Comparison of ENCODE assay signal across 8 cellular contexts in the genomic region with DNA sequence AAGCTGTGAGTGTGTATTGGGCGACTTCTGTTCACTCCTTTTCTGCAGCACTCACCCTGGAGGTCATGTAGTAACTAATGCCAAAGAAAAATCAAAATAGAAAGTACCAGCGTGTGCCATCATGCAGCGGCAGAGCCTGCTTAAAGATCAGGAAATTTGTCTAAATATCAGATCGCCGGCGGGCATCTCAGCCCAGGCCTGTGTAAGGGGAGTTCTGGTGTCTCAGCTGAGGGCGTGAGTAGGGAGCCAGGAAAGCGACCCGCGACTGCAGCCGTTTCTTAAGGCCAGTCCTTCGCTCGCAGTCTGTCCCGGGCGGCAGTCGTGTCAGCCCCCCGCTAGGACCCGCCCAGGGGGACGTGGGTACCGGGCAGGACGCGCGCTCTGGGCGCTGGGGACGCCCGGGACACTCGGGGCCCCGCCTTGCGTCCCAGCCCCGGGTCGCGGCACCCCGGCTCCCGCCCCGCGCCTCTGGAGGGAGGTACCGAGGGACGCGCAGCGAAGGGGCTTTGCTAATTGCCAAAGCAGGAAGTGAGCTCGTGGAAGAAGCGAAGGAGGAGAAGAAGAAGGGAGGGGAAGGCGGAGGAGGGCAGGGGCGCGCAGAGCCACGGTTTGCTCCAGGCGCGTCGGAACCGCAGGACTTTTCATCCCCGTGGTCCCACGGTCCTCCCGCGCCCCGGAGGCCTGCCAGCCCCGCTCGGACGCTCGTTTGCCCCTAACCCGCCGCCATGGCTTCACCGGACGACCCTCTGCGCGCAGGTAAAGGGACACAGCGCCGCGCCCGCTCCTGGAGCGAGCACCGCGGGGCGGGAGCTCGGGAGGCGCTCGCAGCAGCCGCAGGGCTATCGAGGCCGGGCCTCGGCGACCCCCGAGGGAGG. TPM values are rescaled to one million over a fixed set of nuclear protein-coding genes. Genes with fewer than 3 reads are reported as not detected.
DNase-seq lines count a peak whose midpoint lies in the region; ATAC-seq and TF ChIP-seq lines count a peak whose summit lies in the region.

No MANE protein-coding gene starts in this region.

- whole genome bisulfite sequencing in iPS DF 6.9 (ENCODE audit: insufficient coverage, insufficient read length) = no CpG with 5 or more reads among the region's 82 CpGs
- WGBS in smooth muscle cell (ENCODE audit: low lambda C conversion rate) = under 1% methylated on average over 73 of the region's 82 CpGs

- CTCF ChIA-PET in activated naive CD4-positive, alpha-beta T cell treated with anti-CD3 and anti-CD28 coated beads for 36 hours (lab: Charles Lee) = interaction anchor here (0.8 to 1.1 kb wide), 4 partner anchors 13 to 57 kb away, joined by 3 read pairs; no protein-coding TSS in a partner anchor

- no peaks in the 10 kb centered on the region for H3K9me3 Mint-ChIP-seq in activated naive CD4-positive, alpha-beta T cell treated with anti-CD3 and anti-CD28 coated beads for 36 hours

- H3K4me3 ChIP-seq in SJSA1 (peak overlapping the region; percentile 44), adipocyte (ENCODE audit: low read length) (peak overlapping the region; percentile 77), iPS DF 6.9 (ENCODE audit: low read length) (peak overlapping the region; percentile 86), smooth muscle cell (peak overlapping the region; percentile 82)

- H3K4me1 ChIP-seq in SJSA1 (replicated peaks) (peaks cover 9% of the 10 kb centered on the region), adipocyte (ENCODE audit: control insufficient read depth, insufficient read depth, low read length) (peaks cover 5% of the 10 kb centered on the region), iPS DF 6.9 (ENCODE audit: control insufficient read depth, insufficient read depth, low read length) (0 out of 2 replicates have a peak, but pooled peaks cover 3% of the 10 kb centered on the region), smooth muscle cell (ENCODE audit: low read depth) (peaks cover 4% of the 10 kb centered on the region)

- peaks cover 46% of the 10 kb centered on the region for H3K27me3 Mint-ChIP-seq in activated naive CD4-positive, alpha-beta T cell treated with anti-CD3 and anti-CD28 coated beads for 36 hours (ENCODE audit: low read depth)

- peak; percentile 40 for DNase-seq in activated naive CD4-positive, alpha-beta T cell treated with anti-CD3 and anti-CD28 coated beads for 36 hours
- DNase-seq in activated naive CD4-positive, alpha-beta T cell (lab: John Stamatoyannopoulos, UW) = no peak
- peak in 1 of 2 experiments; percentile 23 for DNase-seq in SJSA1 (ENCODE audit: low read depth in 1 of 2, low spot score in 2 of 2)
- peak; percentile 71 for DNase-seq in adipocyte (ENCODE audit: low read depth)
- no peak for DNase-seq in iPS DF 6.9 (ENCODE audit: low read depth, low spot score)
- peak; percentile 11 for DNase-seq in smooth muscle cell (lab: John Stamatoyannopoulos, UW; ENCODE audit: unreplicated experiment)
- DNase-seq in medulla oblongata (ENCODE audit: extremely low spot score) = no peak

- intact Hi-C loops in activated naive CD4-positive, alpha-beta T cell treated with anti-CD3 and anti-CD28 coated beads for 36 hours (cut with micrococcal nuclease) = loop anchor here (1.0 kb wide), 1 partner anchor 95 kb away; no protein-coding TSS in a partner anchor

- H3K36me3 ChIP-seq in SJSA1 (no peaks in the 10 kb centered on the region), adipocyte (ENCODE audit: control insufficient read depth, insufficient read depth, low read length, severe bottlenecking) (no peaks in the 10 kb centered on the region), iPS DF 6.9 (ENCODE audit: control insufficient read depth, insufficient read depth, low read length) (no peaks in the 10 kb centered on the region), smooth muscle cell (ENCODE audit: low read depth) (no peaks in the 10 kb centered on the region)

- peak overlapping the region; percentile 79 for H3K4me3 Mint-ChIP-seq in activated naive CD4-positive, alpha-beta T cell treated with anti-CD3 and anti-CD28 coated beads for 36 hours

- peak; percentile 75 for ATAC-seq in HG03064 (IDR thresholded peaks at IDR 0.05; ENCODE audit: low read depth, unreplicated experiment)

- peak overlapping the region; percentile 91 for H2AFZ ChIP-seq in smooth muscle cell (ENCODE audit: low read depth)

- H3K36me3 Mint-ChIP-seq in activated naive CD4-positive, alpha-beta T cell treated with anti-CD3 and anti-CD28 coated beads for 36 hours (ENCODE audit: low read depth) = peaks cover 2% of the 10 kb centered on the region

- H3K27me3 ChIP-seq in SJSA1 (replicated peaks) = peaks cover 36% of the 10 kb centered on the region
- peaks cover 33% of the 10 kb centered on the region for H3K27me3 ChIP-seq in adipocyte (replicated peaks; ENCODE audit: control insufficient read depth, insufficient read depth, low read length)
- H3K27me3 ChIP-seq in iPS DF 6.9 (ENCODE audit: control insufficient read depth, insufficient read depth, low read length) = no peaks in the 10 kb centered on the region; the same call in 1 of the 2 replicates
- peaks cover 8% of the 10 kb centered on the region for H3K27me3 ChIP-seq in smooth muscle cell (ENCODE audit: low read depth)

- peaks cover 9% of the 10 kb centered on the region for H4K20me1 ChIP-seq in smooth muscle cell (ENCODE audit: low read depth)

- H3K27ac Mint-ChIP-seq in activated naive CD4-positive, alpha-beta T cell treated with anti-CD3 and anti-CD28 coated beads for 36 hours = no peak overlapping the region

- H3K9ac ChIP-seq in adipocyte (ENCODE audit: low read length) = no peak overlapping the region
- H3K9ac ChIP-seq in smooth muscle cell (ENCODE audit: low read depth) = peak overlapping the region; percentile 24

- no peak overlapping the region for H3K27ac ChIP-seq in SJSA1
- no peak overlapping the region for H3K27ac ChIP-seq in iPS DF 6.9 (ENCODE audit: low read length)
- no peak overlapping the region for H3K27ac ChIP-seq in smooth muscle cell (ENCODE audit: low read depth)

- peaks cover 18% of the 10 kb centered on the region for H3K4me1 Mint-ChIP-seq in activated naive CD4-positive, alpha-beta T cell treated with anti-CD3 and anti-CD28 coated beads for 36 hours (ENCODE audit: low read depth)

- no peaks in the 10 kb centered on the region for H3K9me3 ChIP-seq in SJSA1 (replicated peaks)
- H3K9me3 ChIP-seq in adipocyte (ENCODE audit: control insufficient read depth, low read length) = no peaks in the 10 kb centered on the region
- H3K9me3 ChIP-seq in iPS DF 6.9 (ENCODE audit: control insufficient read depth, insufficient read depth, low read length) = no peaks in the 10 kb centered on the region
- H3K9me3 ChIP-seq in smooth muscle cell (replicated peaks; ENCODE audit: low read depth) = no peaks in the 10 kb centered on the region

- H3K4me2 ChIP-seq in smooth muscle cell = peak overlapping the region; percentile 99

- no peak for TF ChIP-seq CTCF in smooth muscle cell (IDR thresholded peaks at IDR 0.05; ENCODE audit: borderline replicate concordance, insufficient read depth, poor library complexity, severe bottlenecking)

- no peaks in the 10 kb centered on the region for H3K79me2 ChIP-seq in smooth muscle cell (ENCODE audit: low read depth)

- H3F3A ChIP-seq in smooth muscle cell (ENCODE audit: low read depth) = peaks cover 4% of the 10 kb centered on the region

RNA-seq across cellular contexts. Expression of a gene that starts 1.1 kb away (rescaled TPM):
- total RNA-seq in activated naive CD4-positive, alpha-beta T cell treated with anti-CD3 and anti-CD28 coated beads for 36 hours = under 1 TPM in 1 of 2 experiments, not detected in 1; 0.50 TPM
- not detected in 2 replicates for total RNA-seq in SJSA1 (2014; rRNA removed; shearing (Covaris generic))
- total RNA-seq in smooth muscle cell = 5.8 and 6.0 TPM in 2 replicates
- polyA plus RNA-seq in smooth muscle cell = 4.3 and 7.7 TPM in 2 replicates

Comparison
In these comparisons a context has a peak if more than half of its experiments do, and no peak if none do; other contexts are left out.
1. DNase-seq: peak in activated naive CD4-positive, alpha-beta T cell treated with anti-CD3 and anti-CD28 coated beads for 36 hours (single experiment), adipocyte (single experiment) and smooth muscle cell (single experiment); none in activated naive CD4-positive, alpha-beta T cell (0 of 4), iPS DF 6.9 (single experiment) and medulla oblongata (single experiment).
2. Peak in every context shown above with its lines, with median percentiles within 50 percentile points of each other: H3K4me3 ChIP-seq.